In genomic region chr3:113084777-113085176, GRCh38 we compare ENCODE assay signal across 13 cellular contexts.
DNase-seq lines count a peak whose midpoint lies in the region; ATAC-seq, FAIRE-seq and TF ChIP-seq lines count a peak whose summit lies in the region.
"Had no signal": no experiment of that assay in that cellular context is flagged by ENCODE, and none has a peak within 500 bp of the region (broad histone marks: within the 10 kb centered on the region; RNA-seq: fewer than 3 reads in every experiment).

No MANE protein-coding gene starts in this region.

- no peak overlapping the region for H3K4me3 Mint-ChIP-seq in glutamatergic neuron (ENCODE audit: unreplicated experiment)
- H3K4me3 Mint-ChIP-seq: activated T-cell treated with anti-CD3 and anti-CD28 coated beads, Interleukin-2, amount 50 U/mL, for 4 hours; CD8-positive, alpha-beta T cell; T-helper 1 cell treated with Interleukin-12 subunit alpha and Interleukin-12 subunit beta and Interleukin-4 antibody, amounts not matched to agents 30 μg/mL and 1 μg/mL, for 36 hours had no signal

- TF ChIP-seq POLR2A in A549 (IDR thresholded peaks at IDR 0.05; ENCODE audit: low read length), result no peak

- no peaks in the 10 kb centered on the region for H3K9me3 ChIP-seq in A549
- H3K9me3 ChIP-seq: HAP-1, right lobe of liver had no signal

- peak overlapping the region in 1 of 2 experiments; percentile 9; a peak in 1 of 6 replicates for H3K27ac ChIP-seq in A549
- H3K27ac ChIP-seq: right lobe of liver had no signal

- peaks cover 5% of the 10 kb centered on the region for H3K27me3 Mint-ChIP-seq in glutamatergic neuron (ENCODE audit: unreplicated experiment)

- WGBS in A549 (ENCODE audit: missing lambda C conversion rate), result 48% methylated on average over 2 of the region's 2 CpGs

- 0 out of 3 replicates have a peak overlapping the region, but pooled peaks have one; percentile 1 for H3K4me2 ChIP-seq in A549

- no peak for DNase-seq in A549 (ENCODE audit: low read depth in 1 of 2, low spot score in 1 of 2)
- peak; percentile 85 for DNase-seq in HCEC 1CT
- DNase-seq in amniotic epithelial cell (ENCODE audit: low read depth), result peak; percentile 76
- DNase-seq in kidney tubule cell (ENCODE audit: low spot score), result peak; percentile 2
- DNase-seq in glutamatergic neuron, result no peak
- DNase-seq in activated CD8-positive, alpha-beta memory T cell treated with anti-CD3 and anti-CD28 coated beads for 24 hours, result no peak
- DNase-seq in GM13976 (ENCODE audit: low spot score), result no peak
- DNase-seq in NCI-H1694 treated with DMSO at 0.1 percent for 48 hours (lab: John Stamatoyannopoulos, UW), result no peak
- DNase-seq: activated T-cell treated with anti-CD3 and anti-CD28 coated beads, Interleukin-2, amount 50 U/mL, for 4 hours; CD8-positive, alpha-beta T cell; right lobe of liver had no signal

- H3K36me3 Mint-ChIP-seq in glutamatergic neuron (ENCODE audit: unreplicated experiment), result no peaks in the 10 kb centered on the region

- no peak for TF ChIP-seq RAD21 in A549 (conservative IDR thresholded peaks at IDR 0.05 in 1 of 2, IDR thresholded peaks at IDR 0.05 in 1 of 2)

- TF ChIP-seq CTCF in A549 (IDR thresholded peaks at IDR 0.05) (no peak), glutamatergic neuron (IDR thresholded peaks at IDR 0.05; ENCODE audit: partially characterized antibody, unreplicated experiment) (no peak), GM13976 (IDR thresholded peaks at IDR 0.05; ENCODE audit: borderline replicate concordance, control extremely low read depth, extremely low read depth, insufficient read depth, missing control alignments) (no peak)

- H3K4me1 Mint-ChIP-seq in glutamatergic neuron (ENCODE audit: low read depth, unreplicated experiment), result peaks cover 5% of the 10 kb centered on the region

- peaks cover 32% of the 10 kb centered on the region for H3K4me1 ChIP-seq in A549
- H3K4me1 ChIP-seq: right lobe of liver had no signal

- no peaks in the 10 kb centered on the region for H3K9me3 Mint-ChIP-seq in glutamatergic neuron (ENCODE audit: unreplicated experiment)
- H3K9me3 Mint-ChIP-seq: activated T-cell treated with anti-CD3 and anti-CD28 coated beads, Interleukin-2, amount 50 U/mL, for 4 hours; CD8-positive, alpha-beta T cell; T-helper 1 cell treated with Interleukin-12 subunit alpha and Interleukin-12 subunit beta and Interleukin-4 antibody, amounts not matched to agents 30 μg/mL and 1 μg/mL, for 36 hours had no signal

- no peak for ATAC-seq in A549
- ATAC-seq: activated T-cell treated with anti-CD3 and anti-CD28 coated beads, Interleukin-2, amount 50 U/mL, for 4 hours; CD8-positive, alpha-beta T cell; right lobe of liver had no signal

- POLR2A ChIA-PET in A549 (lab: Yijun Ruan, JAX), result no interaction called here

- in situ Hi-C loops in GM13976 (cut with MboI; ENCODE audit: low sequenced_read_pairs, unreplicated experiment), result no loop called here

- CTCF ChIA-PET in A549 (lab: Yijun Ruan, JAX), result interaction anchor here (0.7 to 1.0 kb wide), 3 partner anchors 10 to 334 kb away, joined by 3 to 4 read pairs (median 3); no protein-coding TSS in a partner anchor

- H3K27ac Mint-ChIP-seq in glutamatergic neuron (ENCODE audit: unreplicated experiment), result no peak overlapping the region
- H3K27ac Mint-ChIP-seq: CD8-positive, alpha-beta T cell; T-helper 1 cell treated with Interleukin-12 subunit alpha and Interleukin-12 subunit beta and Interleukin-4 antibody, amounts not matched to agents 30 μg/mL and 1 μg/mL, for 36 hours had no signal

- no peak for FAIRE-seq in A549 (lab: Jason Lieb, UNC)

- no peak for TF ChIP-seq EP300 in A549 (IDR thresholded peaks at IDR 0.05)

- no peak overlapping the region for H3K4me3 ChIP-seq in A549
- H3K4me3 ChIP-seq: HAP-1, right lobe of liver had no signal

TF ChIP-seq in A549, 52 proteins besides CTCF, POLR2A, EP300 and RAD21:
- TF ChIP-seq MAFK (IDR thresholded peaks at IDR 0.05; ENCODE audit: partially characterized antibody) (no peak), TFCP2L1 (CRISPR knock-in tag; IDR thresholded peaks at IDR 0.05) (no peak), HOXB5 (CRISPR knock-in tag; IDR thresholded peaks at IDR 0.05) (no peak), REST (IDR thresholded peaks at IDR 0.05) (no peak), KDM1A (IDR thresholded peaks at IDR 0.05; ENCODE audit: low read depth) (no peak), HMGXB4 (CRISPR knock-in tag; IDR thresholded peaks at IDR 0.05; ENCODE audit: borderline replicate concordance) (no peak), FOSB (CRISPR knock-in tag; IDR thresholded peaks at IDR 0.05) (no peak), GATA3 (IDR thresholded peaks at IDR 0.05; ENCODE audit: borderline replicate concordance) (no peak), NR3C1 (IDR thresholded peaks at IDR 0.05) (no peak), CBX2 (IDR thresholded peaks at IDR 0.05; ENCODE audit: borderline replicate concordance, low read depth) (no peak)
TF ChIP-seq in A549: peak in this region for 0.

Comparison
In these comparisons a context has a peak if more than half of its experiments do, and no peak if none do; other contexts are left out.
1. DNase-seq: peak in HCEC 1CT (single experiment), amniotic epithelial cell (single experiment) and kidney tubule cell (single experiment); none in A549 (0 of 2), glutamatergic neuron (single experiment), activated CD8-positive, alpha-beta memory T cell treated with anti-CD3 and anti-CD28 coated beads for 24 hours (single experiment), GM13976 (single experiment) and NCI-H1694 treated with DMSO at 0.1 percent for 48 hours (single experiment).